Comparison of ENCODE assay signal across 8 cellular contexts in the genomic region with DNA sequence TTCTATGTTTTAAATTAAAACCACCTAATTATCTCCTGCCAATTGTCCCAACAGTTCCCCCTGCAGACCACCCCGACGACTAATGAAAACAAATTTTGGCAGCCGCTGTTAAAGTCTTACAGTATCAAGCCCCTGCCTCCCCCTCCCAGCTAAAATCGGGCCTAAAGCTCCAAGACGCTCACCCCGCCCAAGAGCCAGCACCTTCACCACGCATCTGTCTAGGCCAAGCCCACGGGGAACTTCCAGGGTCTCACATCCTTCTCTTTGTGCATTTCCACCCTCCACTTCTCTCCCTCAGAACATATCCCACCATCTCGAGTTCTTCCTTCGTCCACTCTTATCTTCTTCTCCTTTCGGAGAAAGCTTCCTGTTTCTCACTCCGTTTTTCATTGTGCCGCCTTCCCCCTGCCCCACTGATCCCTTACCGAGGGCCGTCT. TPM values are rescaled to one million over a fixed set of nuclear protein-coding genes. Genes with fewer than 3 reads are reported as not detected.
DNase-seq lines count a peak whose midpoint lies in the region; ATAC-seq and TF ChIP-seq lines count a peak whose summit lies in the region.

No MANE protein-coding gene starts in this region.

- H3K27me3 ChIP-seq in heart left ventricle (no peaks in the 10 kb centered on the region), WERI-Rb-1 (ENCODE audit: insufficient read depth, low read depth, severe bottlenecking) (no peaks in the 10 kb centered on the region), neutrophil (no peaks in the 10 kb centered on the region)

- H3K4me1 ChIP-seq in heart left ventricle (peaks cover 0 to 53% (median 28%) of the 10 kb centered on the region in 12 donors), neutrophil (ENCODE audit: control insufficient read depth in 1 of 2, insufficient read depth in 1 of 2, low read depth in 1 of 2, low read length in 1 of 2) (peaks cover 51 to 57% of the 10 kb centered on the region in 2 experiments)

- TF ChIP-seq POLR2A in heart left ventricle (IDR thresholded peaks at IDR 0.05): no peak

- WGBS in heart left ventricle, 4 donors: 0% methylated on average over 15 of the region's 15 CpGs

- DNase-seq in heart left ventricle: peak in 3 of 5 donors; percentile 13 to 37 (median 19)
- DNase-seq in cardiac septum (ENCODE audit: low spot score): no peak
- DNase-seq in M059J (ENCODE audit: low read depth): peak; percentile 32
- peak; percentile 50 for DNase-seq in WERI-Rb-1
- no peak for DNase-seq in epithelial cell of prostate (ENCODE audit: low read depth, low spot score)

- H3K9me3 ChIP-seq in heart left ventricle: no peaks in the 10 kb centered on the region
- no peaks in the 10 kb centered on the region for H3K9me3 ChIP-seq in WERI-Rb-1 (ENCODE audit: severe bottlenecking)
- H3K9me3 ChIP-seq in neutrophil: no peaks in the 10 kb centered on the region

- ATAC-seq in heart left ventricle (no peak), HG02973 (IDR thresholded peaks at IDR 0.05; ENCODE audit: unreplicated experiment) (no peak), GM18861 (IDR thresholded peaks at IDR 0.05; ENCODE audit: unreplicated experiment) (no peak)

- intact Hi-C loops in heart left ventricle (cut with DNase I): loop anchor here in 5 of 10 donors (5.0 to 10.0 kb wide), 2 partner anchors 540 to 542 kb away; a partner anchor contains a TSS
- intact Hi-C loops in cardiac septum (cut with DNase I): loop anchor here (5.0 to 10.0 kb wide), 2 partner anchors 382 to 540 kb away; a partner anchor contains a TSS

- TF ChIP-seq CTCF in heart left ventricle (IDR thresholded peaks at IDR 0.05): no peak
- no peak for TF ChIP-seq CTCF in WERI-Rb-1 (IDR thresholded peaks at IDR 0.05; ENCODE audit: low read depth, low read length)
- TF ChIP-seq CTCF in neutrophil (IDR thresholded peaks at IDR 0.05): no peak

- H3K4me3 ChIP-seq in heart left ventricle (peak overlapping the region; percentile 81 to 96 (median 90)), WERI-Rb-1 (ENCODE audit: low read depth, low read length) (peak overlapping the region; percentile 100), neutrophil (ENCODE audit: low read depth in 1 of 2, low read length in 1 of 2) (peak overlapping the region; percentile 96 to 98)

- H3K27ac ChIP-seq in heart left ventricle (peak overlapping the region; percentile 84 to 99 (median 96)), WERI-Rb-1 (peak overlapping the region; percentile 100), epithelial cell of prostate (peak overlapping the region; percentile 91), neutrophil (peak overlapping the region; percentile 98)

- H3K36me3 ChIP-seq in heart left ventricle (peaks cover 0 to 47% (median 35%) of the 10 kb centered on the region in 9 donors), WERI-Rb-1 (peaks cover 58% of the 10 kb centered on the region), neutrophil (peaks cover 14% of the 10 kb centered on the region)

RNA-seq across cellular contexts. Expression of a gene that starts 0.4 kb away (rescaled TPM):
- total RNA-seq in heart left ventricle: 10 to 100 TPM; 30.7 to 53.5 (median 36.4) TPM
- polyA plus RNA-seq in heart left ventricle: 10 to 100 TPM in 1 of 2 donors, 1 to 10 TPM in 1; 9.8 to 27.5 TPM
- total RNA-seq in cardiac septum: 36.3 TPM
- 103 and 105 TPM in 2 replicates for total RNA-seq in M059J (2014; rRNA removed; shearing (Covaris generic))

RNA-seq across cellular contexts. Expression of a gene that starts 1.6 kb away (rescaled TPM):
- total RNA-seq in heart left ventricle (1 to 10 TPM; 4.9 to 9.6 (median 6.4) TPM), cardiac septum (6.4 TPM)
- polyA plus RNA-seq in heart left ventricle: 1 to 10 TPM; 3.8 to 5.5 TPM
- total RNA-seq in M059J (2014; rRNA removed; shearing (Covaris generic)): 53.6 and 66.7 TPM in 2 replicates

Comparison
In these comparisons a context has a peak if more than half of its experiments do, and no peak if none do; other contexts are left out.
1. DNase-seq: peak in heart left ventricle (3 of 5), M059J (single experiment) and WERI-Rb-1 (single experiment); none in cardiac septum (single experiment) and epithelial cell of prostate (single experiment).
2. Peak in every context shown above with its lines, with median percentiles within 50 percentile points of each other: H3K27ac ChIP-seq and H3K4me3 ChIP-seq.